25 cellular contexts compared by ENCODE assay signal in genomic region chr9:98929096-98929495, GRCh38. TPM values are rescaled to one million over a fixed set of nuclear protein-coding genes. Genes with fewer than 3 reads are reported as not detected.
DNase-seq lines count a peak whose midpoint lies in the region; ATAC-seq and TF ChIP-seq lines count a peak whose summit lies in the region.
"Had no signal": no experiment of that assay in that cellular context is flagged by ENCODE, and none has a peak within 500 bp of the region (broad histone marks: within the 10 kb centered on the region; RNA-seq: fewer than 3 reads in every experiment).

No MANE protein-coding gene starts in this region.

- ATAC-seq in IMR-90 (ENCODE audit: low read depth) = peak; percentile 21
- ATAC-seq: left lobe of liver; stimulated activated naive B cell treated with anti-CD40 and anti-IgM and Interleukin-4, amounts not matched to agents 10 μg/mL and 1 μg/mL and 100 μg/mL, for 72 hours; WTC11 had no signal

- H4K5ac ChIP-seq in IMR-90 (ENCODE audit: low read depth, low read length) = no peak overlapping the region

- TF ChIP-seq POLR2A in IMR-90 (IDR thresholded peaks at IDR 0.05; ENCODE audit: low read depth, low read length) (no peak), adrenal gland (IDR thresholded peaks at IDR 0.05) (no peak)

- H3K18ac ChIP-seq in IMR-90 (ENCODE audit: low read depth, low read length) = no peak overlapping the region

- no peak overlapping the region for H3K23ac ChIP-seq in IMR-90 (ENCODE audit: low read depth, low read length)

- no peak overlapping the region for H3K4me3 Mint-ChIP-seq in Caco-2 (ENCODE audit: unreplicated experiment)
- H3K4me3 Mint-ChIP-seq: activated naive CD8-positive, alpha-beta T cell treated with anti-CD3 and anti-CD28 coated beads, Interleukin-2, amount 10 ng/mL, durations not matched to agents 7 days and 5 days; dendritic cell treated with granulocyte-macrophage colony-stimulating factor and Interleukin-4, amounts not matched to agents 40 ng/mL and 50 ng/mL, for 4 days; naive B cell; stimulated activated naive B cell treated with anti-CD40 and anti-IgM and Interleukin-4, amounts not matched to agents 10 μg/mL and 1 μg/mL and 100 μg/mL, for 72 hours; WTC11 had no signal

- TF ChIP-seq RAD21 in IMR-90 (IDR thresholded peaks at IDR 0.05; ENCODE audit: low read length) = no peak

- H2AK5ac ChIP-seq in IMR-90 (ENCODE audit: low read depth, low read length) = no peak overlapping the region

- H3K9me3 ChIP-seq in IMR-90 (ENCODE audit: control insufficient read depth, insufficient read depth, low read length) = no peaks in the 10 kb centered on the region
- H3K9me3 ChIP-seq in adrenal gland (replicated peaks in 1 of 3) = no peaks in the 10 kb centered on the region
- H3K9me3 ChIP-seq in fibroblast of lung (ENCODE audit: control insufficient read depth, insufficient read depth, low read depth, low read length) = no peaks in the 10 kb centered on the region
- H3K9me3 ChIP-seq in smooth muscle cell (replicated peaks; ENCODE audit: low read depth) = no peaks in the 10 kb centered on the region
- no peaks in the 10 kb centered on the region for H3K9me3 ChIP-seq in Caco-2
- H3K9me3 ChIP-seq: heart left ventricle, uterus had no signal

- H3K27ac ChIP-seq in IMR-90 (ENCODE audit: insufficient read depth, low read length) = no peak overlapping the region
- H3K27ac ChIP-seq in adrenal gland = peak overlapping the region in 4 of 5 donors; percentile 69 to 87 (median 80)
- no peak overlapping the region for H3K27ac ChIP-seq in fibroblast of lung (ENCODE audit: insufficient read depth, low read length)
- H3K27ac ChIP-seq in smooth muscle cell (ENCODE audit: low read depth) = peak overlapping the region; percentile 94
- H3K27ac ChIP-seq in caudate nucleus (ENCODE audit: low read depth, low read length) = no peak overlapping the region
- H3K27ac ChIP-seq: C4-2B, cardiac muscle cell, heart left ventricle, uterus had no signal

- no peak overlapping the region for H4K8ac ChIP-seq in IMR-90 (ENCODE audit: low read depth in 2 of 2, low read length in 2 of 2)

- H3K9me1 ChIP-seq in IMR-90 (ENCODE audit: insufficient read depth, low read length) = peaks cover 12% of the 10 kb centered on the region

- in situ Hi-C loops in IMR-90 (cut with MboI; ENCODE audit: low sequenced_read_pairs) = no loop called here

- H3K4me1 Mint-ChIP-seq in Caco-2 (ENCODE audit: low read depth, unreplicated experiment) = peaks cover 4% of the 10 kb centered on the region
- H3K4me1 Mint-ChIP-seq: naive B cell had no signal

- no peaks in the 10 kb centered on the region for H3K27me3 ChIP-seq in IMR-90 (ENCODE audit: control insufficient read depth, insufficient read depth, low read length)
- H3K27me3 ChIP-seq in adrenal gland = no peaks in the 10 kb centered on the region
- no peaks in the 10 kb centered on the region for H3K27me3 ChIP-seq in fibroblast of lung (ENCODE audit: control insufficient read depth, insufficient read depth, low read length)
- H3K27me3 ChIP-seq in smooth muscle cell (ENCODE audit: low read depth) = no peaks in the 10 kb centered on the region
- H3K27me3 ChIP-seq in Caco-2 (replicated peaks; ENCODE audit: control insufficient read depth, insufficient read depth, low read length) = no peaks in the 10 kb centered on the region; the same call in 1 of the 2 replicates
- H3K27me3 ChIP-seq: cardiac muscle cell, heart left ventricle, uterus had no signal

- peaks cover 15% of the 10 kb centered on the region; the same call in 1 of the 2 replicates for H3K4me1 ChIP-seq in IMR-90 (ENCODE audit: control insufficient read depth, insufficient read depth, low read length)
- H3K4me1 ChIP-seq in adrenal gland (replicated peaks in 1 of 2) = peaks cover 15 to 31% of the 10 kb centered on the region in 2 donors
- peaks cover 2% of the 10 kb centered on the region for H3K4me1 ChIP-seq in fibroblast of lung (ENCODE audit: control insufficient read depth, extremely low read depth, insufficient read depth, low read length)
- peaks cover 39% of the 10 kb centered on the region for H3K4me1 ChIP-seq in smooth muscle cell (ENCODE audit: low read depth)
- no peaks in the 10 kb centered on the region for H3K4me1 ChIP-seq in Caco-2
- H3K4me1 ChIP-seq: uterus had no signal

- H3K4me3 ChIP-seq in IMR-90 (ENCODE audit: insufficient read depth, low read depth, low read length) (no peak overlapping the region), adrenal gland (no peak overlapping the region), fibroblast of lung (replicated peaks in 1 of 4; ENCODE audit: control extremely low read depth in 1 of 4, insufficient read depth in 1 of 4, low read depth in 3 of 4, low read length in 4 of 4) (no peak overlapping the region), smooth muscle cell (peak overlapping the region; percentile 9), Caco-2 (ENCODE audit: low read depth, low read length) (no peak overlapping the region)
- H3K4me3 ChIP-seq: cardiac muscle cell, heart left ventricle, uterus had no signal

- intact Hi-C loops in IMR-90 (cut with micrococcal nuclease) = no loop called here
- intact Hi-C loops in adrenal gland (cut with DNase I) = no loop called here
- intact Hi-C loops in Caco-2 (cut with micrococcal nuclease; ENCODE audit: unreplicated experiment) = no loop called here

- peaks cover 11% of the 10 kb centered on the region for H3K27me3 Mint-ChIP-seq in Caco-2 (ENCODE audit: insufficient read depth, unreplicated experiment)

- H2AFZ ChIP-seq in IMR-90 (replicated peaks; ENCODE audit: low read length, poor library complexity) (no peak overlapping the region), fibroblast of lung (ENCODE audit: low read length) (no peak overlapping the region), smooth muscle cell (ENCODE audit: low read depth) (no peak overlapping the region)

- H3K4me2 ChIP-seq in IMR-90 (ENCODE audit: low read depth, low read length) (no peak overlapping the region), fibroblast of lung (ENCODE audit: extremely low read depth, insufficient read depth, low read length) (no peak overlapping the region), smooth muscle cell (peak overlapping the region; percentile 81)

- CTCF ChIA-PET in IMR-90 (lab: Yijun Ruan, JAX) (no interaction called here), Caco-2 (lab: Charles Lee) (no interaction called here)

- H3K56ac ChIP-seq in IMR-90 (ENCODE audit: extremely low read depth, insufficient read depth, low read length) = no peak overlapping the region

- WGBS in IMR-90 (ENCODE audit: extremely low coverage in 2 of 2, insufficient read length in 1 of 2), 2 experiments = no CpG with 5 or more reads among the region's 2 CpGs
- 50 to 61% (median 55%) methylated on average over 2 of the region's 2 CpGs for WGBS in adrenal gland, 4 donors
- 47% methylated on average over 2 of the region's 2 CpGs for WGBS in smooth muscle cell (ENCODE audit: low lambda C conversion rate)

- no peak overlapping the region for H3K27ac Mint-ChIP-seq in Caco-2 (ENCODE audit: unreplicated experiment)
- H3K27ac Mint-ChIP-seq: activated naive CD8-positive, alpha-beta T cell treated with anti-CD3 and anti-CD28 coated beads, Interleukin-2, amount 10 ng/mL, durations not matched to agents 7 days and 5 days; dendritic cell treated with granulocyte-macrophage colony-stimulating factor and Interleukin-4, amounts not matched to agents 40 ng/mL and 50 ng/mL, for 4 days; naive B cell; stimulated activated naive B cell treated with anti-CD40 and anti-IgM and Interleukin-4, amounts not matched to agents 10 μg/mL and 1 μg/mL and 100 μg/mL, for 72 hours; WTC11 had no signal

- no peak overlapping the region for H2AK9ac ChIP-seq in IMR-90 (replicated peaks; ENCODE audit: low read depth, low read length, poor library complexity)

- dilution Hi-C loops in IMR-90 (cut with HindIII; ENCODE audit: low sequenced_read_pairs, unreplicated experiment) = no loop called here

- H2BK120ac ChIP-seq in IMR-90 (ENCODE audit: low read depth, low read length) = no peak overlapping the region

- TF ChIP-seq CTCF in IMR-90 (conservative IDR thresholded peaks at IDR 0.05; ENCODE audit: low read depth, low read length) (no peak), adrenal gland (IDR thresholded peaks at IDR 0.05) (no peak), fibroblast of lung (conservative IDR thresholded peaks at IDR 0.05 in 1 of 2, IDR thresholded peaks at IDR 0.05 in 1 of 2; ENCODE audit: low read depth in 1 of 2, low read length in 2 of 2) (no peak), smooth muscle cell (IDR thresholded peaks at IDR 0.05; ENCODE audit: borderline replicate concordance, insufficient read depth, poor library complexity, severe bottlenecking) (no peak), Caco-2 (IDR thresholded peaks at IDR 0.05; ENCODE audit: insufficient read depth in 1 of 2, low read depth in 1 of 2, low read length in 1 of 2, severe bottlenecking in 1 of 2, unreplicated experiment in 1 of 2) (no peak)

- no peaks in the 10 kb centered on the region for H3K9me3 Mint-ChIP-seq in Caco-2 (ENCODE audit: unreplicated experiment)
- H3K9me3 Mint-ChIP-seq: activated naive CD8-positive, alpha-beta T cell treated with anti-CD3 and anti-CD28 coated beads, Interleukin-2, amount 10 ng/mL, durations not matched to agents 7 days and 5 days; dendritic cell treated with granulocyte-macrophage colony-stimulating factor and Interleukin-4, amounts not matched to agents 40 ng/mL and 50 ng/mL, for 4 days; naive B cell; stimulated activated naive B cell treated with anti-CD40 and anti-IgM and Interleukin-4, amounts not matched to agents 10 μg/mL and 1 μg/mL and 100 μg/mL, for 72 hours; WTC11 had no signal

- H4K20me1 ChIP-seq in IMR-90 (ENCODE audit: insufficient read depth, low read length) (no peaks in the 10 kb centered on the region), fibroblast of lung (ENCODE audit: control insufficient read depth, extremely low read depth, insufficient read depth, low read length) (no peaks in the 10 kb centered on the region), smooth muscle cell (ENCODE audit: low read depth) (no peaks in the 10 kb centered on the region)

- peaks cover 20% of the 10 kb centered on the region for H3F3A ChIP-seq in smooth muscle cell (ENCODE audit: low read depth)

- H2BK15ac ChIP-seq in IMR-90 (ENCODE audit: low read depth, low read length) = no peak overlapping the region

- H3K14ac ChIP-seq in IMR-90 (replicated peaks; ENCODE audit: low read depth, low read length) = no peak overlapping the region

- H4K91ac ChIP-seq in IMR-90 (ENCODE audit: insufficient read depth, low read depth, low read length) = no peak overlapping the region

- no peaks in the 10 kb centered on the region for H3K36me3 Mint-ChIP-seq in Caco-2 (ENCODE audit: insufficient read depth, unreplicated experiment)
- H3K36me3 Mint-ChIP-seq: activated naive CD8-positive, alpha-beta T cell treated with anti-CD3 and anti-CD28 coated beads, Interleukin-2, amount 10 ng/mL, durations not matched to agents 7 days and 5 days; naive B cell; stimulated activated naive B cell treated with anti-CD40 and anti-IgM and Interleukin-4, amounts not matched to agents 10 μg/mL and 1 μg/mL and 100 μg/mL, for 72 hours; WTC11 had no signal

- BruUV-seq in IMR-90 (replicated peaks; lab: Mats Ljungman, UMichigan) = no TSS peak
- BruUV-seq in Caco-2 (replicated peaks; lab: Mats Ljungman, UMichigan) = no TSS peak

- H3K79me2 ChIP-seq in fibroblast of lung (ENCODE audit: control insufficient read depth, insufficient read depth, low read length) = no peaks in the 10 kb centered on the region
- H3K79me2 ChIP-seq in smooth muscle cell (ENCODE audit: low read depth) = no peaks in the 10 kb centered on the region

- H3K9ac ChIP-seq in IMR-90 (ENCODE audit: low read depth, low read length) (no peak overlapping the region), fibroblast of lung (ENCODE audit: insufficient read depth, low read length) (no peak overlapping the region), smooth muscle cell (ENCODE audit: low read depth) (no peak overlapping the region)

- peak; percentile 83 for DNase-seq in IMR-90
- DNase-seq in adrenal gland = no peak
- peak; percentile 58 to 85 for DNase-seq in fibroblast of lung (ENCODE audit: low read depth in 2 of 2)
- DNase-seq in smooth muscle cell (lab: John Stamatoyannopoulos, UW; ENCODE audit: unreplicated experiment) = no peak
- no peak for DNase-seq in NOMO-1 (lab: John Stamatoyannopoulos, UW; ENCODE audit: unreplicated experiment in 2 of 2)
- DNase-seq in caudate nucleus (lab: John Stamatoyannopoulos, UW) = no peak
- DNase-seq in Caco-2 = no peak
- DNase-seq: activated CD4-positive, alpha-beta T cell treated with anti-CD3 and anti-CD28 coated beads, Interleukin-2, amount 50 U/mL, for 48 hours; activated CD8-positive, alpha-beta memory T cell treated with anti-CD3 and anti-CD28 coated beads, Interleukin-2, amount 50 U/mL, for 4 hours; activated naive CD8-positive, alpha-beta T cell treated with anti-CD3 and anti-CD28 coated beads, Interleukin-2, amount 10 ng/mL, durations not matched to agents 7 days and 5 days; Calu3; DND-41; naive B cell; NCI-H2081; NCI-H345; nucleus accumbens; stimulated activated CD4-positive, alpha-beta T cell treated with anti-CD3 and anti-CD28 coated beads, Interleukin-4, amount 100 ng/mL, for 1 hour; stimulated activated naive B cell treated with anti-CD40 and anti-IgM and Interleukin-4, amounts not matched to agents 10 μg/mL and 1 μg/mL and 100 μg/mL, for 72 hours had no signal

- H3K36me3 ChIP-seq in IMR-90 (ENCODE audit: control insufficient read depth, insufficient read depth, low read length) = no peaks in the 10 kb centered on the region
- H3K36me3 ChIP-seq in adrenal gland (replicated peaks in 1 of 2) = no peaks in the 10 kb centered on the region
- H3K36me3 ChIP-seq in fibroblast of lung (ENCODE audit: control insufficient read depth, insufficient read depth, low read length) = no peaks in the 10 kb centered on the region
- no peaks in the 10 kb centered on the region for H3K36me3 ChIP-seq in smooth muscle cell (ENCODE audit: low read depth)
- H3K36me3 ChIP-seq in Caco-2 (ENCODE audit: control insufficient read depth, insufficient read depth, low read length) = no peaks in the 10 kb centered on the region
- H3K36me3 ChIP-seq: cardiac muscle cell, heart left ventricle, uterus had no signal

- H3K79me1 ChIP-seq in IMR-90 (ENCODE audit: low read depth in 1 of 2, low read length in 2 of 2) = no peaks in the 10 kb centered on the region

- H2BK20ac ChIP-seq in IMR-90 (ENCODE audit: low read depth, low read length) = no peak overlapping the region

- POLR2A ChIA-PET in IMR-90 (lab: Charles Lee; ENCODE audit: unreplicated experiment) (no interaction called here), Caco-2 (lab: Charles Lee) (no interaction called here)

- no peak overlapping the region for H2BK5ac ChIP-seq in IMR-90 (ENCODE audit: low read depth, low read length, poor library complexity, severe bottlenecking)

- H3K4ac ChIP-seq in IMR-90 (ENCODE audit: low read depth, low read length) = no peak overlapping the region

RNA-seq across cellular contexts. Expression of gene COL15A1, which starts 14.6 kb away (rescaled TPM):
- total RNA-seq in IMR-90 (2012; rRNA removed) (1.9 and 2.2 TPM in 2 replicates), adrenal gland (100 to 1,000 TPM in 4 of 8 donors, 10 to 100 TPM in 4; 66.2 to 320 (median 101) TPM), fibroblast of lung (41.0 and 43.9 TPM in 2 replicates), smooth muscle cell (222 and 313 TPM in 2 replicates), Caco-2 (2022) (not detected in 2 replicates)
- polyA plus RNA-seq in IMR-90 (2012; rRNA removed) (3.1 and 3.7 TPM in 2 replicates), adrenal gland (100 to 1,000 TPM in 1 of 3 donors, 10 to 100 TPM in 2; 34.8 to 111 (median 61.2) TPM), fibroblast of lung (13.3 and 15.9 TPM in 2 replicates), smooth muscle cell (167 and 293 TPM in 2 replicates)
- 1.9 and 4.0 TPM in 2 replicates for polyA plus RNA-seq in IMR-90 (2012; cell fraction: cytosol; rRNA removed)
- 4.3 and 4.6 TPM in 2 replicates for polyA plus RNA-seq in IMR-90 (2012; cell fraction: nucleus; rRNA removed; ENCODE audit: low replicate concordance)
- 13.1 and 15.3 TPM in 2 replicates for polyA plus RNA-seq in fibroblast of lung (2012)
- polyA minus RNA-seq in fibroblast of lung (ENCODE audit: low replicate concordance) = 12.2 and 12.6 TPM in 2 replicates
- total RNA-seq: Calu3 had no signal

Comparison
In these comparisons a context has a peak if more than half of its experiments do, and no peak if none do; other contexts are left out.
1. DNase-seq: peak in IMR-90 (single experiment) and fibroblast of lung (2 of 2); none in adrenal gland (0 of 7), smooth muscle cell (single experiment), NOMO-1 (0 of 2), caudate nucleus (0 of 61) and Caco-2 (0 of 2).
2. H3K27ac ChIP-seq: peak in adrenal gland (4 of 5) and smooth muscle cell (single experiment); none in IMR-90 (single experiment), fibroblast of lung (single experiment) and caudate nucleus (single experiment).
3. RNA of gene COL15A1, which starts 14.6 kb away (total RNA-seq): 222 to 313 TPM in smooth muscle cell, 66.2 to 320 TPM in adrenal gland and 41.0 to 43.9 TPM in fibroblast of lung; 1.9 to 2.2 TPM in IMR-90 and not detected in Caco-2; every median in the first group is over 10 times any median in the second.